In the genomic region with DNA sequence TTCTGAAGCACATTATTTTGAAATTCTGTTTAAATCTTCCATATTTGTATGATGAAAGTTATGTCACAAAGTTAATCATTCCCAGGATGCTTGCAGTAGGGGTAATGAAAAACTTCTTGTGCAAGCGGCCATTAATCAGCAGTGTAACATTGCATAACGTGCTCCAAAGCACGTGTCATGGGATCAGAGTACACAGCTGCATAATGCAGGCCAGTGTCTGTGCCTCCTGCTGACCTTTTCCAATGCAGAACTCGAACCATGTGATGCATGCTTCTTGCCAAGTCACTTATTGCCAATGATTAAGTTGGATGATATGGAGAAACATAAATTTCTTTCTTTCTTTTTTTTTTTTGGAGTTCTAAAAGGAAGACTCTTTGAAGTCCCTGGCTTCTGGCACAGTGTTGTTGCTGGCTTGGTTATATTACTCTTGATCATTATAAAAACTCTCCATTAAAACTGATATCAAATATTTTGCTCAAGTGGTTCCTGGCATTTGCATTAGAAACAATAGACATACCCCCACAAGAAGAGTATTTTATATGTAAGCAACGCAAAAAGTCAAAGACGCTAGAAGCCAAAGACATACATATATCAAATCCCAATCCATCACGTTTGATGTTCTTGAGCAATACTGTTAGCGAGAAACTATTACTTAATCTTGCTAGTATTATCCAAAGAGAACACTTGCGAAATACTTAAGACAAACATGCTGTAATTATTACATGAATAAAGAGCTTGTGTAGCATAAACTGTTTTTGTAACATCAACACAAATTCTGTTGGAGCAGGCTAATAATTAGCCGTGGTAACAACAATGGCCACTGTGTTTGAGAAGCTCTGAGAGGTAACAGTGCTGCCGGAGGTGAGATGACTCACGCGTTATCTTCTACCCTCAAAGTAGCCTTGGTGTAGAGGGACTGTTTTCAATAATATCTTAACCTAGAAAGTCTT, we compare ENCODE assay signal across 8 cellular contexts.
DNase-seq lines count a peak whose midpoint lies in the region; ATAC-seq and TF ChIP-seq lines count a peak whose summit lies in the region.

No MANE protein-coding gene starts in this region.

- WGBS in lower leg skin, 2 donors: 22 to 34% methylated on average over 13 of the region's 13 CpGs

- intact Hi-C loops in lower leg skin (cut with DNase I; ENCODE audit: low total_unique reads) (loop anchor here (10.0 kb wide), 1 partner anchor 227 kb away; a partner anchor contains a TSS), upper lobe of right lung (cut with DNase I) (no loop called here)

- no peaks in the 10 kb centered on the region for H3K36me3 ChIP-seq in upper lobe of right lung

- H3K4me1 ChIP-seq in upper lobe of right lung: peaks cover 59% of the 10 kb centered on the region

- DNase-seq in AG10803 (ENCODE audit: low read depth) (peak; percentile 99), M059J (ENCODE audit: low read depth) (peak; percentile 90), cardiac fibroblast (ENCODE audit: low read depth in 2 of 2) (peak; percentile 97 to 98), lower leg skin (ENCODE audit: low spot score in 2 of 2) (peak; percentile 93 to 95), upper lobe of right lung (no peak), NCI-H2227 (lab: John Stamatoyannopoulos, UW; ENCODE audit: unreplicated experiment) (no peak)
- DNase-seq in activated CD4-positive, alpha-beta T cell treated with anti-CD3 and anti-CD28 coated beads, Interleukin-2, amount 50 U/mL, for 1 hour: no peak
- DNase-seq in activated CD4-positive, alpha-beta T cell treated with anti-CD3 and anti-CD28 coated beads for 1 hour: no peak

- ATAC-seq in upper lobe of right lung: peak; percentile 69

- no peak; the same call in 1 of the 2 replicates for TF ChIP-seq CTCF in AG10803 (conservative IDR thresholded peaks at IDR 0.05; ENCODE audit: low read length)
- no peak for TF ChIP-seq CTCF in cardiac fibroblast (IDR thresholded peaks at IDR 0.05; ENCODE audit: low read depth, low read length)
- peak in 1 of 3 donors; percentile 67 for TF ChIP-seq CTCF in lower leg skin (IDR thresholded peaks at IDR 0.05)
- no peak for TF ChIP-seq CTCF in upper lobe of right lung (IDR thresholded peaks at IDR 0.05)

- H3K4me3 ChIP-seq in AG10803 (ENCODE audit: low read length): no peak overlapping the region
- H3K4me3 ChIP-seq in cardiac fibroblast (replicated peaks in 1 of 2; ENCODE audit: low read depth in 2 of 2, low read length in 2 of 2): no peak overlapping the region
- H3K4me3 ChIP-seq in lower leg skin (ENCODE audit: low read depth, poor library complexity, severe bottlenecking): no peak overlapping the region
- H3K4me3 ChIP-seq in upper lobe of right lung: no peak overlapping the region

- H3K27me3 ChIP-seq in upper lobe of right lung: no peaks in the 10 kb centered on the region

- TF ChIP-seq POLR2A in lower leg skin (IDR thresholded peaks at IDR 0.05): no peak

- no peaks in the 10 kb centered on the region for H3K9me3 ChIP-seq in upper lobe of right lung

- H3K27ac ChIP-seq in upper lobe of right lung: peak overlapping the region; percentile 71

Comparison
In these comparisons a context has a peak if more than half of its experiments do, and no peak if none do; other contexts are left out.
1. DNase-seq: peak in AG10803 (single experiment), M059J (single experiment), cardiac fibroblast (2 of 2) and lower leg skin (2 of 2); none in upper lobe of right lung (single experiment), NCI-H2227 (single experiment), activated CD4-positive, alpha-beta T cell treated with anti-CD3 and anti-CD28 coated beads, Interleukin-2, amount 50 U/mL, for 1 hour (single experiment) and activated CD4-positive, alpha-beta T cell treated with anti-CD3 and anti-CD28 coated beads for 1 hour (single experiment).